18 cellular contexts compared by ENCODE assay signal in the genomic region with DNA sequence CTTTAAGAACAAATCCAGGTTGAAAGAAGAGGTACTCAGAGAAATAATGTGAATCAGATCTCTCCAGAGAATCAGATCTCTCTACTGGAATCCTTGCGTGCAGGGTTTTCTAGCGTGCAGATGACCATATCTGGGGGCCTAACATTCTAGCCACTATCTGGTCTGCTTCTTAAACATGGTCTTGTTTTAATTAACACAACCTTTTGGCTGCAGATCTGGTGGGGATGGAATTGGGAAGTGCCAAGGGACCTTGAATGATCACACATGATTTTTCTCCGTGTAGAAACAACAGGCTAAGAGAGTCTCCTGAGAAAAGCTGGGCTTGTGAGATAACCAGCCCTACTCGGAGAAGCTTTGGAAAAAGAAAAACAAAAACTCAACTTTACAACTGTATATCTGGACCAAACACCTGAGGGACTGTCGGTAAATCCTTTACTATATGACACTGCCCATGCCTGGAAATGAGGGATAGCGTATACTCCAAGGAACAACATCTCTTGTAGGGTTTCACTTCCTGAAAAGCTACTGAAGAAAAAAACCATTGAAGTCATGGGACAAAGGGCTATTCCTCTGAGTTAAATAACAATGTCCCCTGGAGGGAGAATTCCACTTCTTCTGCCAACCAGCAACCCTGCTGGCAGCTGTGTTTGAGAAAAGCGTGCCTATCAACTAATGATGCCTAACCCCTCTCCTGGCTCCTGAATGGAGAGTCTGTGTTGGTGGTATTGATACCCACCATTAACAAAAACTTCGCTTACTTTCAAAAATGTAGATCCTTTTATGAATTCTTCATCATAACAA.
DNase-seq lines count a peak whose midpoint lies in the region; ATAC-seq and TF ChIP-seq lines count a peak whose summit lies in the region.
"Had no signal": no experiment of that assay in that cellular context is flagged by ENCODE, and none has a peak within 500 bp of the region (broad histone marks: within the 10 kb centered on the region; RNA-seq: fewer than 3 reads in every experiment).

No MANE protein-coding gene starts in this region.

- no peak overlapping the region for H2AFZ ChIP-seq in GM23338

- H3K36me3 Mint-ChIP-seq in GM23338 (ENCODE audit: low read depth) (no peaks in the 10 kb centered on the region), WTC11 (no peaks in the 10 kb centered on the region)
- H3K36me3 Mint-ChIP-seq: activated CD4-positive, alpha-beta memory T cell treated with anti-CD3 and anti-CD28 coated beads for 36 hours had no signal

- CTCF ChIA-PET in WTC11 (lab: Charles Lee) = no interaction called here

- no peaks in the 10 kb centered on the region for H3K36me3 ChIP-seq in GM23338 (ENCODE audit: insufficient read depth)
- H3K36me3 ChIP-seq in subcutaneous abdominal adipose tissue (ENCODE audit: control insufficient read depth in 5 of 5, insufficient read depth in 5 of 5, low read length in 5 of 5) = no peaks in the 10 kb centered on the region
- H3K36me3 ChIP-seq in WERI-Rb-1 = no peaks in the 10 kb centered on the region
- H3K36me3 ChIP-seq: stomach, vagina had no signal

- H3K4me1 Mint-ChIP-seq in GM23338 (peaks cover 7% of the 10 kb centered on the region; the same call in 2 of the 3 replicates), WTC11 (peaks cover 8% of the 10 kb centered on the region)
- H3K4me1 Mint-ChIP-seq: activated naive CD4-positive, alpha-beta T cell treated with anti-CD3 and anti-CD28 coated beads, Interleukin-2, amount 50 U/mL, for 24 hours had no signal

- no peaks in the 10 kb centered on the region for H3F3A ChIP-seq in GM23338 (replicated peaks; ENCODE audit: low read depth)

- no peaks in the 10 kb centered on the region for H3K9me3 ChIP-seq in right cardiac atrium (ENCODE audit: control insufficient read depth, low read length)
- H3K9me3 ChIP-seq in subcutaneous abdominal adipose tissue (ENCODE audit: control insufficient read depth in 5 of 5, low read length in 5 of 5) = no peaks in the 10 kb centered on the region
- H3K9me3 ChIP-seq in WERI-Rb-1 (ENCODE audit: severe bottlenecking) = no peaks in the 10 kb centered on the region
- H3K9me3 ChIP-seq: stomach, vagina had no signal

- 57% methylated on average over 8 of the region's 8 CpGs for WGBS in right cardiac atrium

- intact Hi-C loops in right cardiac atrium (cut with DNase I) = no loop called here

- DNase-seq in GM23338 (ENCODE audit: low spot score) = peak; percentile 26
- no peak for DNase-seq in WTC11 (ENCODE audit: low spot score)
- DNase-seq in right cardiac atrium = peak in 1 of 3 donors; percentile 60
- DNase-seq in NCI-H1436 treated with DMSO at 0.1 percent for 48 hours (lab: John Stamatoyannopoulos, UW) = no peak
- no peak for DNase-seq in WERI-Rb-1
- DNase-seq: activated CD4-positive, alpha-beta memory T cell treated with anti-CD3 and anti-CD28 coated beads for 36 hours; activated T-cell treated with anti-CD3 and anti-CD28 coated beads, Interleukin-2, amount 50 U/mL, for 1 hour; foreskin keratinocyte; left colon; NCI-H146; occipital lobe; stomach had no signal

- H3K4me3 Mint-ChIP-seq in GM23338 = no peak overlapping the region
- no peak overlapping the region for H3K4me3 Mint-ChIP-seq in WTC11
- H3K4me3 Mint-ChIP-seq: activated CD4-positive, alpha-beta memory T cell treated with anti-CD3 and anti-CD28 coated beads for 36 hours; activated naive CD4-positive, alpha-beta T cell treated with anti-CD3 and anti-CD28 coated beads, Interleukin-2, amount 50 U/mL, for 24 hours; dendritic cell treated with granulocyte-macrophage colony-stimulating factor and Interleukin-4, amounts not matched to agents 40 ng/mL and 50 ng/mL, for 4 days; T-helper 1 cell treated with Interleukin-12 subunit alpha and Interleukin-12 subunit beta and Interleukin-4 antibody, amounts not matched to agents 30 μg/mL and 1 μg/mL, for 36 hours had no signal

- H3K27me3 ChIP-seq in GM23338 (ENCODE audit: insufficient read depth) (no peaks in the 10 kb centered on the region), right cardiac atrium (ENCODE audit: control insufficient read depth, insufficient read depth) (no peaks in the 10 kb centered on the region), subcutaneous abdominal adipose tissue (ENCODE audit: control insufficient read depth in 5 of 5, insufficient read depth in 4 of 5, low read length in 5 of 5) (no peaks in the 10 kb centered on the region), WERI-Rb-1 (ENCODE audit: insufficient read depth, low read depth, severe bottlenecking) (no peaks in the 10 kb centered on the region)
- H3K27me3 ChIP-seq: foreskin keratinocyte, stomach, vagina had no signal

- H3K4me2 ChIP-seq in GM23338 = no peak overlapping the region

- H3K27me3 Mint-ChIP-seq in GM23338 (ENCODE audit: insufficient read depth, low read depth, poor library complexity) (peaks cover 2% of the 10 kb centered on the region), WTC11 (ENCODE audit: low read depth) (no peaks in the 10 kb centered on the region)
- H3K27me3 Mint-ChIP-seq: activated CD4-positive, alpha-beta memory T cell treated with anti-CD3 and anti-CD28 coated beads for 36 hours; activated naive CD4-positive, alpha-beta T cell treated with anti-CD3 and anti-CD28 coated beads, Interleukin-2, amount 50 U/mL, for 24 hours; dendritic cell treated with granulocyte-macrophage colony-stimulating factor and Interleukin-4, amounts not matched to agents 40 ng/mL and 50 ng/mL, for 4 days had no signal

- H4K20me1 ChIP-seq in GM23338 (replicated peaks; ENCODE audit: insufficient read depth) = no peaks in the 10 kb centered on the region

- peak; percentile 45; the same call in 2 of the 3 replicates for ATAC-seq in GM23338
- ATAC-seq in WTC11 = peak; percentile 47
- ATAC-seq in right cardiac atrium = no peak
- ATAC-seq in HG02938 (IDR thresholded peaks at IDR 0.05; ENCODE audit: unreplicated experiment) = no peak
- ATAC-seq: foreskin keratinocyte, left colon had no signal

- H3K9ac ChIP-seq in subcutaneous abdominal adipose tissue (ENCODE audit: low read length in 5 of 5) = peak overlapping the region in 2 of 5 donors; percentile 3 to 20

- H3K4me1 ChIP-seq in GM23338 (ENCODE audit: insufficient read depth) (no peaks in the 10 kb centered on the region), right cardiac atrium (ENCODE audit: control insufficient read depth, insufficient read depth, low read length) (peaks cover 4% of the 10 kb centered on the region), subcutaneous abdominal adipose tissue (ENCODE audit: control insufficient read depth in 5 of 5, insufficient read depth in 5 of 5, low read length in 5 of 5) (peaks cover 13 to 69% (median 44%) of the 10 kb centered on the region in 5 donors)
- H3K4me1 ChIP-seq: foreskin keratinocyte had no signal

- H3K9me3 Mint-ChIP-seq in GM23338 = no peaks in the 10 kb centered on the region
- no peaks in the 10 kb centered on the region; the same call in 1 of the 2 replicates for H3K9me3 Mint-ChIP-seq in WTC11
- H3K9me3 Mint-ChIP-seq: activated CD4-positive, alpha-beta memory T cell treated with anti-CD3 and anti-CD28 coated beads for 36 hours had no signal

- no peaks in the 10 kb centered on the region for H3K79me2 ChIP-seq in GM23338 (replicated peaks; ENCODE audit: insufficient read depth)

- POLR2A ChIA-PET in WTC11 (lab: Charles Lee) = no interaction called here

- H3K9me2 ChIP-seq in GM23338 (ENCODE audit: insufficient read depth) = peaks cover 11% of the 10 kb centered on the region; the same call in 1 of the 2 replicates

- TF ChIP-seq CTCF in GM23338 (conservative IDR thresholded peaks at IDR 0.05; ENCODE audit: low read depth in 2 of 2) (no peak), WTC11 (IDR thresholded peaks at IDR 0.05) (no peak), WERI-Rb-1 (IDR thresholded peaks at IDR 0.05; ENCODE audit: low read depth, low read length) (no peak)

- H3K27ac Mint-ChIP-seq in GM23338 (no peak overlapping the region), WTC11 (no peak overlapping the region)
- H3K27ac Mint-ChIP-seq: activated CD4-positive, alpha-beta memory T cell treated with anti-CD3 and anti-CD28 coated beads for 36 hours; activated naive CD4-positive, alpha-beta T cell treated with anti-CD3 and anti-CD28 coated beads, Interleukin-2, amount 50 U/mL, for 24 hours; dendritic cell treated with granulocyte-macrophage colony-stimulating factor and Interleukin-4, amounts not matched to agents 40 ng/mL and 50 ng/mL, for 4 days; T-helper 1 cell treated with Interleukin-12 subunit alpha and Interleukin-12 subunit beta and Interleukin-4 antibody, amounts not matched to agents 30 μg/mL and 1 μg/mL, for 36 hours had no signal

- H3K4me3 ChIP-seq in GM23338 = no peak overlapping the region
- H3K4me3 ChIP-seq in right cardiac atrium (ENCODE audit: low read length) = no peak overlapping the region
- no peak overlapping the region for H3K4me3 ChIP-seq in subcutaneous abdominal adipose tissue (ENCODE audit: low read depth in 1 of 5, low read length in 5 of 5)
- no peak overlapping the region for H3K4me3 ChIP-seq in WERI-Rb-1 (ENCODE audit: low read depth, low read length)
- H3K4me3 ChIP-seq: stomach, vagina had no signal

- no peak overlapping the region for H3K27ac ChIP-seq in GM23338 (ENCODE audit: low read depth)
- H3K27ac ChIP-seq in right cardiac atrium (ENCODE audit: low read length) = peak overlapping the region; percentile 78
- H3K27ac ChIP-seq in subcutaneous abdominal adipose tissue (ENCODE audit: low read depth, low read length) = peak overlapping the region; percentile 91
- no peak overlapping the region for H3K27ac ChIP-seq in WERI-Rb-1
- H3K27ac ChIP-seq: foreskin keratinocyte, stomach, vagina had no signal

TF ChIP-seq in WTC11, 78 proteins besides CTCF, POLR2A, EP300 and RAD21 (continues in another document):
- TF ChIP-seq NR1H2 (CRISPR knock-in tag; IDR thresholded peaks at IDR 0.05) (no peak), ZNF219 (CRISPR knock-in tag; IDR thresholded peaks at IDR 0.05; ENCODE audit: borderline replicate concordance) (no peak)

Comparison
In these comparisons a context has a peak if more than half of its experiments do, and no peak if none do; other contexts are left out.
1. ATAC-seq: peak in GM23338 (single experiment) and WTC11 (single experiment); none in right cardiac atrium (0 of 2) and HG02938 (single experiment).
2. H3K27ac ChIP-seq: peak in right cardiac atrium (single experiment) and subcutaneous abdominal adipose tissue (single experiment); none in GM23338 (single experiment) and WERI-Rb-1 (single experiment).